ENCODE assay signal across 19 cellular contexts in genomic region chr2:235820571-235820970, GRCh38.
"Had no signal": no experiment of that assay in that cellular context is flagged by ENCODE, and none has a peak within 500 bp of the region (broad histone marks: within the 10 kb centered on the region; RNA-seq: fewer than 3 reads in every experiment).

No MANE protein-coding gene starts in this region.

- H3K4me1 ChIP-seq: colonic mucosa, right atrium auricular region, suprapubic skin had no signal

- H3K27ac ChIP-seq: colonic mucosa, hepatocyte, right atrium auricular region, sigmoid colon, suprapubic skin, thyroid gland had no signal

- H2AFZ ChIP-seq: hepatocyte had no signal

- H3K27me3 Mint-ChIP-seq: type B pancreatic cell had no signal

- H3K4me1 Mint-ChIP-seq: natural killer cell, neural crest cell had no signal

- H3K9me3 ChIP-seq: colonic mucosa, mucosa of descending colon, right atrium auricular region, sigmoid colon, suprapubic skin, thyroid gland had no signal

- H3K4me3 ChIP-seq: colonic mucosa, hepatocyte, mucosa of descending colon, right atrium auricular region, sigmoid colon, suprapubic skin, thyroid gland had no signal

- H3K4me2 ChIP-seq: hepatocyte had no signal

- H3K36me3 Mint-ChIP-seq: natural killer cell had no signal

- H3K27ac Mint-ChIP-seq: natural killer cell, type B pancreatic cell had no signal

- H3K4me3 Mint-ChIP-seq: natural killer cell, neural crest cell, type B pancreatic cell had no signal

- H3K9me3 Mint-ChIP-seq: neural crest cell, type B pancreatic cell had no signal

- DNase-seq: cerebellar nuclear complex; colonic mucosa; dermis blood vessel endothelial cell; erythroblast; foreskin melanocyte; kidney glomerular epithelial cell; mucosa of descending colon; natural killer cell; posterior cingulate gyrus; sigmoid colon; small intestine; stimulated activated CD4-positive, alpha-beta T cell treated with anti-CD3 and anti-CD28 coated beads, Interleukin-12 subunit alpha, Interleukin-12 subunit beta, amount 100 ng/mL, for 4 hours; stimulated activated naive CD4-positive, alpha-beta T cell; thyroid gland had no signal

- H3K79me2 ChIP-seq: hepatocyte had no signal

- H3K36me3 ChIP-seq: colonic mucosa, thyroid gland had no signal

- H3K27me3 ChIP-seq: colonic mucosa, hepatocyte, right atrium auricular region, sigmoid colon, suprapubic skin, thyroid gland had no signal
